In genomic region chr22:50201191-50202129, GRCh38 we compare ENCODE assay signal across 1 cellular context.
TF ChIP-seq lines count a peak whose summit lies in the region.

No MANE protein-coding gene starts in this region.

TF ChIP-seq in HepG2, 621 proteins besides CTCF, POLR2A, EP300 and RAD21 (continued from another document):
- TF ChIP-seq HNRNPLL (IDR thresholded peaks at IDR 0.05; ENCODE audit: low read depth, low read length, poor library complexity, severe bottlenecking) (peak; percentile 29), ISX (CRISPR knock-in tag; conservative IDR thresholded peaks at IDR 0.05) (0 out of 2 replicates have a peak, but pooled peaks have one; percentile 20), ZHX1 (CRISPR knock-in tag; IDR thresholded peaks at IDR 0.05; ENCODE audit: low read depth) (0 out of 2 replicates have a peak, but pooled peaks have one; percentile 13)
TF ChIP-seq in HepG2: peak in this region for 41.
